In the genomic region with DNA sequence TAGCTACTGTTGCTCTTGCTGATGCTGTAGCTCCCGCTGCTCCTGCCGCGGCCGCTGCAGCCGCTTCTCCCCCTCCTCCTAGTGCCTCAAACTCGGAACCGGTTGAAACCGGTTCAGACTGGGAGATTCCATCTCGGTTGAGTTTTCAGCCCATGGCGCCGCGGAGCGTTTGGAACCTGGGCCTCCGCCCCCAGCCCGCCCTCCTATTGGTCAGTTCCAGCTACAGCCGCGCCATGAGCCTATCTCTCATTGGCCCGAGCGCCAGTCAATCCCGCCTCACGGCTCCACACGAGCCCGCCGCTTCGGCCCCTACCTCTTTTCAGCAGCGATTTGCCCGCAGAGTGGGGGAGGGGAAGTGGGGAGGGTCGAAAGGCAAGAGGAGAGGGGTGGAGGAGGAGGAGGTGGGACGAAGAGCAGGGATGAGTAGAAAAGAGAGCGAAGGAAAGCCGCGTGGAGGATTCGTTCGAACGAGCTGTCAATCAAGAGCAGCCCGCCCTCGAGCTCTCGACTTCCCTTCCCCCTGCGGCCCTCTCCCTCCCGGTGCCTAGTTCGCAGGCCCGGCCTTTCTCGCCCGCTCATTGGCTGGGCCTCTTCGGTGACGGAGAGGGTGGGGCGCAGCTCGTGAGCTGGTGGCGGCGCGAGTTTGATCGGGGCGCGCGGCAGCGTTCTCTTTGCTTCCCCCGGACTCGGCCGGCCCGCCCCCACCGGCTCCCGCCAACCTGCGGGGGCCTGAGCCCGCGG, we compare ENCODE assay signal across 1 cellular context.
TF ChIP-seq lines count a peak whose summit lies in the region.

A gene with protein sequence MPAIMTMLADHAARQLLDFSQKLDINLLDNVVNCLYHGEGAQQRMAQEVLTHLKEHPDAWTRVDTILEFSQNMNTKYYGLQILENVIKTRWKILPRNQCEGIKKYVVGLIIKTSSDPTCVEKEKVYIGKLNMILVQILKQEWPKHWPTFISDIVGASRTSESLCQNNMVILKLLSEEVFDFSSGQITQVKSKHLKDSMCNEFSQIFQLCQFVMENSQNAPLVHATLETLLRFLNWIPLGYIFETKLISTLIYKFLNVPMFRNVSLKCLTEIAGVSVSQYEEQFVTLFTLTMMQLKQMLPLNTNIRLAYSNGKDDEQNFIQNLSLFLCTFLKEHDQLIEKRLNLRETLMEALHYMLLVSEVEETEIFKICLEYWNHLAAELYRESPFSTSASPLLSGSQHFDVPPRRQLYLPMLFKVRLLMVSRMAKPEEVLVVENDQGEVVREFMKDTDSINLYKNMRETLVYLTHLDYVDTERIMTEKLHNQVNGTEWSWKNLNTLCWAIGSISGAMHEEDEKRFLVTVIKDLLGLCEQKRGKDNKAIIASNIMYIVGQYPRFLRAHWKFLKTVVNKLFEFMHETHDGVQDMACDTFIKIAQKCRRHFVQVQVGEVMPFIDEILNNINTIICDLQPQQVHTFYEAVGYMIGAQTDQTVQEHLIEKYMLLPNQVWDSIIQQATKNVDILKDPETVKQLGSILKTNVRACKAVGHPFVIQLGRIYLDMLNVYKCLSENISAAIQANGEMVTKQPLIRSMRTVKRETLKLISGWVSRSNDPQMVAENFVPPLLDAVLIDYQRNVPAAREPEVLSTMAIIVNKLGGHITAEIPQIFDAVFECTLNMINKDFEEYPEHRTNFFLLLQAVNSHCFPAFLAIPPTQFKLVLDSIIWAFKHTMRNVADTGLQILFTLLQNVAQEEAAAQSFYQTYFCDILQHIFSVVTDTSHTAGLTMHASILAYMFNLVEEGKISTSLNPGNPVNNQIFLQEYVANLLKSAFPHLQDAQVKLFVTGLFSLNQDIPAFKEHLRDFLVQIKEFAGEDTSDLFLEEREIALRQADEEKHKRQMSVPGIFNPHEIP (N-terminal part only) (minus strand): TSS at position 178 of the 741 bp plus-strand sequence. CDS start 4,459 bp downstream, outside the sequence.

TF ChIP-seq in K562, 482 proteins besides CTCF, POLR2A, EP300 and RAD21 (continued from another document and continues in another):
- TF ChIP-seq, protein P1, sequence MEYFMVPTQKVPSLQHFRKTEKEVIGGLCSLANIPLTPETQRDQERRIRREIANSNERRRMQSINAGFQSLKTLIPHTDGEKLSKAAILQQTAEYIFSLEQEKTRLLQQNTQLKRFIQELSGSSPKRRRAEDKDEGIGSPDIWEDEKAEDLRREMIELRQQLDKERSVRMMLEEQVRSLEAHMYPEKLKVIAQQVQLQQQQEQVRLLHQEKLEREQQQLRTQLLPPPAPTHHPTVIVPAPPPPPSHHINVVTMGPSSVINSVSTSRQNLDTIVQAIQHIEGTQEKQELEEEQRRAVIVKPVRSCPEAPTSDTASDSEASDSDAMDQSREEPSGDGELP (CRISPR knock-in tag; IDR thresholded peaks at IDR 0.05; ENCODE audit: borderline replicate concordance), result peak; percentile 81
- peak; percentile 96 for TF ChIP-seq CXXC5 (CRISPR knock-in tag; IDR thresholded peaks at IDR 0.05)
- TF ChIP-seq, protein P2, sequence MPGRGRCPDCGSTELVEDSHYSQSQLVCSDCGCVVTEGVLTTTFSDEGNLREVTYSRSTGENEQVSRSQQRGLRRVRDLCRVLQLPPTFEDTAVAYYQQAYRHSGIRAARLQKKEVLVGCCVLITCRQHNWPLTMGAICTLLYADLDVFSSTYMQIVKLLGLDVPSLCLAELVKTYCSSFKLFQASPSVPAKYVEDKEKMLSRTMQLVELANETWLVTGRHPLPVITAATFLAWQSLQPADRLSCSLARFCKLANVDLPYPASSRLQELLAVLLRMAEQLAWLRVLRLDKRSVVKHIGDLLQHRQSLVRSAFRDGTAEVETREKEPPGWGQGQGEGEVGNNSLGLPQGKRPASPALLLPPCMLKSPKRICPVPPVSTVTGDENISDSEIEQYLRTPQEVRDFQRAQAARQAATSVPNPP (IDR thresholded peaks at IDR 0.05; ENCODE audit: borderline replicate concordance, insufficient read depth, insufficient read length), result no peak
- TF ChIP-seq, protein P3, sequence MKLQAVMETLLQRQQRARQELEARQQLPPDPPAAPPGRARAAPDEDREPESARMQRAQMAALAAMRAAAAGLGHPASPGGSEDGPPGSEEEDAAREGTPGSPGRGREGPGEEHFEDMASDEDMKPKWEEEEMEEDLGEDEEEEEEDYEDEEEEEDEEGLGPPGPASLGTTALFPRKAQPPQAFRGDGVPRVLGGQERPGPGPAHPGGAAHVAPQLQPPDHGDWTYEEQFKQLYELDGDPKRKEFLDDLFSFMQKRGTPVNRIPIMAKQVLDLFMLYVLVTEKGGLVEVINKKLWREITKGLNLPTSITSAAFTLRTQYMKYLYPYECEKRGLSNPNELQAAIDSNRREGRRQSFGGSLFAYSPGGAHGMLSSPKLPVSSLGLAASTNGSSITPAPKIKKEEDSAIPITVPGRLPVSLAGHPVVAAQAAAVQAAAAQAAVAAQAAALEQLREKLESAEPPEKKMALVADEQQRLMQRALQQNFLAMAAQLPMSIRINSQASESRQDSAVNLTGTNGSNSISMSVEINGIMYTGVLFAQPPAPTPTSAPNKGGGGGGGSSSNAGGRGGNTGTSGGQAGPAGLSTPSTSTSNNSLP (IDR thresholded peaks at IDR 0.05; ENCODE audit: borderline replicate concordance, low read depth, low read length), result peak; percentile 9; the same call in 1 of the 2 replicates
- TF ChIP-seq, protein P4, sequence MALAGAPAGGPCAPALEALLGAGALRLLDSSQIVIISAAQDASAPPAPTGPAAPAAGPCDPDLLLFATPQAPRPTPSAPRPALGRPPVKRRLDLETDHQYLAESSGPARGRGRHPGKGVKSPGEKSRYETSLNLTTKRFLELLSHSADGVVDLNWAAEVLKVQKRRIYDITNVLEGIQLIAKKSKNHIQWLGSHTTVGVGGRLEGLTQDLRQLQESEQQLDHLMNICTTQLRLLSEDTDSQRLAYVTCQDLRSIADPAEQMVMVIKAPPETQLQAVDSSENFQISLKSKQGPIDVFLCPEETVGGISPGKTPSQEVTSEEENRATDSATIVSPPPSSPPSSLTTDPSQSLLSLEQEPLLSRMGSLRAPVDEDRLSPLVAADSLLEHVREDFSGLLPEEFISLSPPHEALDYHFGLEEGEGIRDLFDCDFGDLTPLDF (CRISPR knock-in tag; IDR thresholded peaks at IDR 0.05), result peak; percentile 91; the same call in 1 of the 2 replicates
- TF ChIP-seq, protein P5, sequence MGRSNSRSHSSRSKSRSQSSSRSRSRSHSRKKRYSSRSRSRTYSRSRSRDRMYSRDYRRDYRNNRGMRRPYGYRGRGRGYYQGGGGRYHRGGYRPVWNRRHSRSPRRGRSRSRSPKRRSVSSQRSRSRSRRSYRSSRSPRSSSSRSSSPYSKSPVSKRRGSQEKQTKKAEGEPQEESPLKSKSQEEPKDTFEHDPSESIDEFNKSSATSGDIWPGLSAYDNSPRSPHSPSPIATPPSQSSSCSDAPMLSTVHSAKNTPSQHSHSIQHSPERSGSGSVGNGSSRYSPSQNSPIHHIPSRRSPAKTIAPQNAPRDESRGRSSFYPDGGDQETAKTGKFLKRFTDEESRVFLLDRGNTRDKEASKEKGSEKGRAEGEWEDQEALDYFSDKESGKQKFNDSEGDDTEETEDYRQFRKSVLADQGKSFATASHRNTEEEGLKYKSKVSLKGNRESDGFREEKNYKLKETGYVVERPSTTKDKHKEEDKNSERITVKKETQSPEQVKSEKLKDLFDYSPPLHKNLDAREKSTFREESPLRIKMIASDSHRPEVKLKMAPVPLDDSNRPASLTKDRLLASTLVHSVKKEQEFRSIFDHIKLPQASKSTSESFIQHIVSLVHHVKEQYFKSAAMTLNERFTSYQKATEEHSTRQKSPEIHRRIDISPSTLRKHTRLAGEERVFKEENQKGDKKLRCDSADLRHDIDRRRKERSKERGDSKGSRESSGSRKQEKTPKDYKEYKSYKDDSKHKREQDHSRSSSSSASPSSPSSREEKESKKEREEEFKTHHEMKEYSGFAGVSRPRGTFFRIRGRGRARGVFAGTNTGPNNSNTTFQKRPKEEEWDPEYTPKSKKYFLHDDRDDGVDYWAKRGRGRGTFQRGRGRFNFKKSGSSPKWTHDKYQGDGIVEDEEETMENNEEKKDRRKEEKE (IDR thresholded peaks at IDR 0.05; ENCODE audit: borderline replicate concordance in 1 of 2, control insufficient read depth in 1 of 2, low read depth in 2 of 2, low read length in 1 of 2), result no peak
- TF ChIP-seq ZFX (CRISPR knock-in tag; IDR thresholded peaks at IDR 0.05), result no peak
- no peak for TF ChIP-seq ZNF347 (CRISPR knock-in tag; IDR thresholded peaks at IDR 0.05; ENCODE audit: low read depth)
- TF ChIP-seq, protein P6, sequence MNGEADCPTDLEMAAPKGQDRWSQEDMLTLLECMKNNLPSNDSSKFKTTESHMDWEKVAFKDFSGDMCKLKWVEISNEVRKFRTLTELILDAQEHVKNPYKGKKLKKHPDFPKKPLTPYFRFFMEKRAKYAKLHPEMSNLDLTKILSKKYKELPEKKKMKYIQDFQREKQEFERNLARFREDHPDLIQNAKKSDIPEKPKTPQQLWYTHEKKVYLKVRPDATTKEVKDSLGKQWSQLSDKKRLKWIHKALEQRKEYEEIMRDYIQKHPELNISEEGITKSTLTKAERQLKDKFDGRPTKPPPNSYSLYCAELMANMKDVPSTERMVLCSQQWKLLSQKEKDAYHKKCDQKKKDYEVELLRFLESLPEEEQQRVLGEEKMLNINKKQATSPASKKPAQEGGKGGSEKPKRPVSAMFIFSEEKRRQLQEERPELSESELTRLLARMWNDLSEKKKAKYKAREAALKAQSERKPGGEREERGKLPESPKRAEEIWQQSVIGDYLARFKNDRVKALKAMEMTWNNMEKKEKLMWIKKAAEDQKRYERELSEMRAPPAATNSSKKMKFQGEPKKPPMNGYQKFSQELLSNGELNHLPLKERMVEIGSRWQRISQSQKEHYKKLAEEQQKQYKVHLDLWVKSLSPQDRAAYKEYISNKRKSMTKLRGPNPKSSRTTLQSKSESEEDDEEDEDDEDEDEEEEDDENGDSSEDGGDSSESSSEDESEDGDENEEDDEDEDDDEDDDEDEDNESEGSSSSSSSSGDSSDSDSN (IDR thresholded peaks at IDR 0.05; ENCODE audit: borderline replicate concordance in 1 of 2, low read depth in 2 of 2, low read length in 2 of 2), result peak; percentile 67 to 69; a peak in 2 of 4 replicates
- peak; percentile 97 for TF ChIP-seq ERF (CRISPR knock-in tag; IDR thresholded peaks at IDR 0.05)
- no peak for TF ChIP-seq MED1 (CRISPR knock-in tag; IDR thresholded peaks at IDR 0.05; ENCODE audit: borderline replicate concordance)
- no peak for TF ChIP-seq HDAC3 (IDR thresholded peaks at IDR 0.05; ENCODE audit: borderline replicate concordance, partially characterized antibody)
- no peak for TF ChIP-seq CSDE1 (IDR thresholded peaks at IDR 0.05)
- TF ChIP-seq, protein P7, sequence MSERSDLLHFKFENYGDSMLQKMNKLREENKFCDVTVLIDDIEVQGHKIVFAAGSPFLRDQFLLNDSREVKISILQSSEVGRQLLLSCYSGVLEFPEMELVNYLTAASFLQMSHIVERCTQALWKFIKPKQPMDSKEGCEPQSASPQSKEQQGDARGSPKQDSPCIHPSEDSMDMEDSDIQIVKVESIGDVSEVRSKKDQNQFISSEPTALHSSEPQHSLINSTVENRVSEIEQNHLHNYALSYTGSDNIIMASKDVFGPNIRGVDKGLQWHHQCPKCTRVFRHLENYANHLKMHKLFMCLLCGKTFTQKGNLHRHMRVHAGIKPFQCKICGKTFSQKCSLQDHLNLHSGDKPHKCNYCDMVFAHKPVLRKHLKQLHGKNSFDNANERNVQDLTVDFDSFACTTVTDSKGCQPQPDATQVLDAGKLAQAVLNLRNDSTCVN (CRISPR knock-in tag; IDR thresholded peaks at IDR 0.05), result no peak
- no peak; the same call in 1 of the 2 replicates for TF ChIP-seq L3MBTL2 (IDR thresholded peaks at IDR 0.05)
- TF ChIP-seq ZKSCAN8 (CRISPR knock-in tag; IDR thresholded peaks at IDR 0.05), result no peak
- TF ChIP-seq SP1 (CRISPR knock-in tag; IDR thresholded peaks at IDR 0.05), result peak; percentile 88
- TF ChIP-seq, protein P8, sequence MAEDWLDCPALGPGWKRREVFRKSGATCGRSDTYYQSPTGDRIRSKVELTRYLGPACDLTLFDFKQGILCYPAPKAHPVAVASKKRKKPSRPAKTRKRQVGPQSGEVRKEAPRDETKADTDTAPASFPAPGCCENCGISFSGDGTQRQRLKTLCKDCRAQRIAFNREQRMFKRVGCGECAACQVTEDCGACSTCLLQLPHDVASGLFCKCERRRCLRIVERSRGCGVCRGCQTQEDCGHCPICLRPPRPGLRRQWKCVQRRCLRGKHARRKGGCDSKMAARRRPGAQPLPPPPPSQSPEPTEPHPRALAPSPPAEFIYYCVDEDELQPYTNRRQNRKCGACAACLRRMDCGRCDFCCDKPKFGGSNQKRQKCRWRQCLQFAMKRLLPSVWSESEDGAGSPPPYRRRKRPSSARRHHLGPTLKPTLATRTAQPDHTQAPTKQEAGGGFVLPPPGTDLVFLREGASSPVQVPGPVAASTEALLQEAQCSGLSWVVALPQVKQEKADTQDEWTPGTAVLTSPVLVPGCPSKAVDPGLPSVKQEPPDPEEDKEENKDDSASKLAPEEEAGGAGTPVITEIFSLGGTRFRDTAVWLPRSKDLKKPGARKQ (CRISPR knock-in tag; IDR thresholded peaks at IDR 0.05), result no peak
- peak; percentile 74 for TF ChIP-seq RNF2 (IDR thresholded peaks at IDR 0.05)
- TF ChIP-seq, protein P9, sequence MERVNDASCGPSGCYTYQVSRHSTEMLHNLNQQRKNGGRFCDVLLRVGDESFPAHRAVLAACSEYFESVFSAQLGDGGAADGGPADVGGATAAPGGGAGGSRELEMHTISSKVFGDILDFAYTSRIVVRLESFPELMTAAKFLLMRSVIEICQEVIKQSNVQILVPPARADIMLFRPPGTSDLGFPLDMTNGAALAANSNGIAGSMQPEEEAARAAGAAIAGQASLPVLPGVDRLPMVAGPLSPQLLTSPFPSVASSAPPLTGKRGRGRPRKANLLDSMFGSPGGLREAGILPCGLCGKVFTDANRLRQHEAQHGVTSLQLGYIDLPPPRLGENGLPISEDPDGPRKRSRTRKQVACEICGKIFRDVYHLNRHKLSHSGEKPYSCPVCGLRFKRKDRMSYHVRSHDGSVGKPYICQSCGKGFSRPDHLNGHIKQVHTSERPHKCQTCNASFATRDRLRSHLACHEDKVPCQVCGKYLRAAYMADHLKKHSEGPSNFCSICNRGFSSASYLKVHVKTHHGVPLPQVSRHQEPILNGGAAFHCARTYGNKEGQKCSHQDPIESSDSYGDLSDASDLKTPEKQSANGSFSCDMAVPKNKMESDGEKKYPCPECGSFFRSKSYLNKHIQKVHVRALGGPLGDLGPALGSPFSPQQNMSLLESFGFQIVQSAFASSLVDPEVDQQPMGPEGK (CRISPR knock-in tag; IDR thresholded peaks at IDR 0.05; ENCODE audit: borderline replicate concordance), result no peak
- TF ChIP-seq ARHGAP35 (IDR thresholded peaks at IDR 0.05; ENCODE audit: partially characterized antibody), result no peak
- peak in 1 of 2 experiments; percentile 63; a peak in 2 of 4 replicates for TF ChIP-seq HDAC1 (IDR thresholded peaks at IDR 0.05)
- no peak for TF ChIP-seq ZNF644 (tag; IDR thresholded peaks at IDR 0.05; ENCODE audit: low read depth)
- TF ChIP-seq ZNF124 (CRISPR knock-in tag; IDR thresholded peaks at IDR 0.05), result no peak
- no peak for TF ChIP-seq POLR2AphosphoS2 (IDR thresholded peaks at IDR 0.05; ENCODE audit: low read length)
- TF ChIP-seq DNMT1 (IDR thresholded peaks at IDR 0.05), result no peak
- TF ChIP-seq, protein P10, sequence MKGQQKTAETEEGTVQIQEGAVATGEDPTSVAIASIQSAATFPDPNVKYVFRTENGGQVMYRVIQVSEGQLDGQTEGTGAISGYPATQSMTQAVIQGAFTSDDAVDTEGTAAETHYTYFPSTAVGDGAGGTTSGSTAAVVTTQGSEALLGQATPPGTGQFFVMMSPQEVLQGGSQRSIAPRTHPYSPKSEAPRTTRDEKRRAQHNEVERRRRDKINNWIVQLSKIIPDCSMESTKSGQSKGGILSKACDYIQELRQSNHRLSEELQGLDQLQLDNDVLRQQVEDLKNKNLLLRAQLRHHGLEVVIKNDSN (CRISPR knock-in tag; IDR thresholded peaks at IDR 0.05), result peak; percentile 61
- no peak for TF ChIP-seq RFX5 (IDR thresholded peaks at IDR 0.05; ENCODE audit: low read depth, low read length)
- TF ChIP-seq DMBX1 (CRISPR knock-in tag; IDR thresholded peaks at IDR 0.05; ENCODE audit: borderline replicate concordance), result no peak
- peak; percentile 55; the same call in 1 of the 2 replicates for TF ChIP-seq ATF1 (CRISPR knock-in tag; IDR thresholded peaks at IDR 0.05)
- peak; percentile 93 for TF ChIP-seq ATF1 (tag; IDR thresholded peaks at IDR 0.05)
- no peak for TF ChIP-seq BACH1 (tag; IDR thresholded peaks at IDR 0.05)
